ENCODE assay signal across 19 cellular contexts in genomic region chr3:56122911-56123310, GRCh38.
DNase-seq lines count a peak whose midpoint lies in the region; ATAC-seq, FAIRE-seq and TF ChIP-seq lines count a peak whose summit lies in the region.
"Had no signal": no experiment of that assay in that cellular context is flagged by ENCODE, and none has a peak within 500 bp of the region (broad histone marks: within the 10 kb centered on the region; RNA-seq: fewer than 3 reads in every experiment).

No MANE protein-coding gene starts in this region.

- H3K27me3 ChIP-seq in SJCRH30 (no peaks in the 10 kb centered on the region), iPS-20b (ENCODE audit: insufficient read depth, low read length) (no peaks in the 10 kb centered on the region)
- H3K27me3 ChIP-seq: BLaER1 treated with 17β-estradiol and CSF1 and Interleukin-3, amounts not matched to agents 10 nM and 100 nM had no signal

- H3K36me3 ChIP-seq in SJCRH30 (no peaks in the 10 kb centered on the region), iPS-20b (ENCODE audit: insufficient read depth, low read depth, low read length) (no peaks in the 10 kb centered on the region)
- H3K36me3 ChIP-seq: BLaER1 treated with 17β-estradiol and CSF1 and Interleukin-3, amounts not matched to agents 10 nM and 100 nM had no signal

- DNase-seq in NCI-H524 (lab: John Stamatoyannopoulos, UW) (peak; percentile 1 to 29), NCI-H524 treated with DMSO at 0.1 percent for 48 hours (lab: John Stamatoyannopoulos, UW) (no peak), SJCRH30 (peak; percentile 79 to 97), D721Med (ENCODE audit: insufficient read length, low spot score) (no peak)
- DNase-seq: 8988T; ACHN; CD4-positive, CD25-positive, alpha-beta regulatory T cell; DMS153; DMS79 treated with DMSO at 0.1 percent for 48 hours; EL; HCEC 1CT; HFFc6 had no signal

- H3K4me3 ChIP-seq in SJCRH30 (no peak overlapping the region), iPS-20b (ENCODE audit: low read length) (peak overlapping the region; percentile 17; the same call in 1 of the 2 replicates)
- H3K4me3 ChIP-seq: BLaER1 treated with 17β-estradiol and CSF1 and Interleukin-3, amounts not matched to agents 10 nM and 100 nM had no signal

- ATAC-seq in HG03469 (IDR thresholded peaks at IDR 0.05; ENCODE audit: unreplicated experiment) (no peak), HG03159 (IDR thresholded peaks at IDR 0.05; ENCODE audit: unreplicated experiment) (no peak)
- ATAC-seq: HepG2 had no signal

- TF ChIP-seq CTCF in D721Med (IDR thresholded peaks at IDR 0.05; ENCODE audit: insufficient read depth, missing control alignments), result no peak

- no peak for FAIRE-seq in D721Med (lab: Jason Lieb, UNC)
- FAIRE-seq: G401.6, GM12891, HepG2 had no signal

- H3K9ac ChIP-seq in iPS-20b (ENCODE audit: low read depth, low read length), result no peak overlapping the region
- H3K9ac ChIP-seq: BLaER1 treated with 17β-estradiol and CSF1 and Interleukin-3, amounts not matched to agents 10 nM and 100 nM had no signal

- H3K9me3 ChIP-seq in SJCRH30 (replicated peaks), result no peaks in the 10 kb centered on the region
- H3K9me3 ChIP-seq in iPS-20b (ENCODE audit: insufficient read depth, low read depth, low read length), result no peaks in the 10 kb centered on the region
- H3K9me3 ChIP-seq: BLaER1 treated with 17β-estradiol and CSF1 and Interleukin-3, amounts not matched to agents 10 nM and 100 nM had no signal

- peak overlapping the region; percentile 98 for H3K27ac ChIP-seq in SJCRH30
- H3K27ac ChIP-seq in iPS-20b (ENCODE audit: low read length), result no peak overlapping the region
- H3K27ac ChIP-seq: BLaER1 treated with 17β-estradiol and CSF1 and Interleukin-3, amounts not matched to agents 10 nM and 100 nM had no signal

- H3K4me1 ChIP-seq in SJCRH30 (peaks cover 51% of the 10 kb centered on the region), iPS-20b (ENCODE audit: insufficient read depth, low read length) (peaks cover 40% of the 10 kb centered on the region)

Comparison
In these comparisons a context has a peak if more than half of its experiments do, and no peak if none do; other contexts are left out.
1. DNase-seq: peak in NCI-H524 (2 of 2) and SJCRH30 (2 of 2); none in NCI-H524 treated with DMSO at 0.1 percent for 48 hours (single experiment) and D721Med (single experiment).